8 cellular contexts compared by ENCODE assay signal in the genomic region with DNA sequence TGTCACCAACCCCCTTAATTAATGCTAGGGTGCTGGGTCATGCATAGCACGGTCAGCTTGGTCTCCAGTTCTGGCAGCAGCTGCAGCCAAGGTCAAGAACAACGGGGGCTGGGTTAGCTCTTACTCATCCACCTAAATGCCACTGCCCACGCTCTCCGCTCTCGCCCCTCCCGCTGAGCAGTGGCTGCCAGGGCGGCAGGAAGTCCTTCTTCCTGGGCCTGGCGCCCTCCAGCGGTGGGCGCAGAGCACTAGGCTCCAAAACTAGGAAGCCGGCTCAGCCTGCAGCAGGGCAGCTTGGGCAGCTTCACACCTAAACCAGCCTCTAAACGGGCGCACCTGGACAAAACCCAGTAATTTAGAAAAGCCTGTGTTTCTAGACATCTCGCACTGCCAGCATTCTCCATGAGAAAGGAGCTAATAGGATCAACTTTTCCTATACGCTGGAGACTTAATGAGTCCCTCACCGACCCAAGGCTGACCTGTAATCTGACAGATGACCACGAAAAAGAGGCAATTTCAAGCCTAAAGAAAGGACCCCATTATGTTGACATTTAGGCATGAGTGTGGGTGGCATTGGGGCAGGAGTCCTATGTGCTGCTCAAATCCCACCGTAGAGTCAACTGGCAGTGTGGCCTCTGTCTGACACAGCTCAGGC.
A peak's percentile ranks its signal among the peaks of the same experiment; 100 is the strongest.
DNase-seq lines count a peak whose midpoint lies in the region; ATAC-seq lines count a peak whose summit lies in the region.

No MANE protein-coding gene starts in this region.

- no peaks in the 10 kb centered on the region for H3K36me3 Mint-ChIP-seq in activated CD4-positive, alpha-beta memory T cell treated with anti-CD3 and anti-CD28 coated beads for 36 hours
- no peaks in the 10 kb centered on the region for H3K36me3 Mint-ChIP-seq in memory B cell

- H3K9me3 Mint-ChIP-seq in activated CD4-positive, alpha-beta memory T cell treated with anti-CD3 and anti-CD28 coated beads for 36 hours: no peaks in the 10 kb centered on the region
- H3K9me3 Mint-ChIP-seq in memory B cell: no peaks in the 10 kb centered on the region

- H3K27me3 Mint-ChIP-seq in activated CD4-positive, alpha-beta memory T cell treated with anti-CD3 and anti-CD28 coated beads for 36 hours: peaks cover 9% of the 10 kb centered on the region
- peaks cover 20% of the 10 kb centered on the region for H3K27me3 Mint-ChIP-seq in memory B cell

- H3K27ac Mint-ChIP-seq in activated CD4-positive, alpha-beta memory T cell treated with anti-CD3 and anti-CD28 coated beads for 36 hours: no peak overlapping the region
- H3K27ac Mint-ChIP-seq in memory B cell: no peak overlapping the region

- CTCF ChIA-PET in activated CD4-positive, alpha-beta memory T cell treated with anti-CD3 and anti-CD28 coated beads for 36 hours (lab: Charles Lee): interaction anchor here (0.7 to 5.9 kb wide), 33 partner anchors 9 to 320 kb away, joined by 3 to 100 read pairs (median 4); no protein-coding TSS in a partner anchor

- ATAC-seq in HG03439 (IDR thresholded peaks at IDR 0.05; ENCODE audit: unreplicated experiment): peak; percentile 85
- peak; percentile 97 for ATAC-seq in memory B cell (ENCODE audit: low read depth)

- peaks cover 6% of the 10 kb centered on the region for H3K4me1 Mint-ChIP-seq in activated CD4-positive, alpha-beta memory T cell treated with anti-CD3 and anti-CD28 coated beads for 36 hours (ENCODE audit: low read depth)
- H3K4me1 Mint-ChIP-seq in memory B cell: peaks cover 3% of the 10 kb centered on the region

- H3K4me3 Mint-ChIP-seq in activated CD4-positive, alpha-beta memory T cell treated with anti-CD3 and anti-CD28 coated beads for 36 hours: no peak overlapping the region
- H3K4me3 Mint-ChIP-seq in memory B cell: no peak overlapping the region

- peak; percentile 59 for DNase-seq in NCI-H345 (lab: John Stamatoyannopoulos, UW)
- no peak for DNase-seq in NCI-H345 treated with DMSO at 0.1 percent for 48 hours (lab: John Stamatoyannopoulos, UW; ENCODE audit: unreplicated experiment)
- DNase-seq in NCI-H774 (lab: John Stamatoyannopoulos, UW): peak; percentile 88
- peak; percentile 88 for DNase-seq in activated CD4-positive, alpha-beta memory T cell treated with anti-CD3 and anti-CD28 coated beads for 36 hours
- peak; percentile 47 for DNase-seq in effector CD4-positive, alpha-beta T cell
- peak; percentile 58 to 68 for DNase-seq in memory B cell (ENCODE audit: low spot score in 2 of 2)
- DNase-seq in stimulated activated CD8-positive, alpha-beta memory T cell treated with anti-CD3 and anti-CD28 coated beads, Interleukin-15, amount 100 ng/mL, for 24 hours (ENCODE audit: low read depth): peak; percentile 36

- intact Hi-C loops in activated CD4-positive, alpha-beta memory T cell treated with anti-CD3 and anti-CD28 coated beads for 36 hours (cut with micrococcal nuclease): loop anchor here (1.0 to 5.0 kb wide), 2 partner anchors 43 to 198 kb away; no protein-coding TSS in a partner anchor

- POLR2A ChIA-PET in activated CD4-positive, alpha-beta memory T cell treated with anti-CD3 and anti-CD28 coated beads for 36 hours (lab: Charles Lee): no interaction called here
